8 cellular contexts compared by ENCODE assay signal in genomic region chr4:186723207-186724047, GRCh38. TPM values are rescaled to one million over a fixed set of nuclear protein-coding genes. Genes with fewer than 3 reads are reported as not detected.
A peak's percentile ranks its signal among the peaks of the same experiment; 100 is the strongest.
DNase-seq lines count a peak whose midpoint lies in the region; FAIRE-seq and TF ChIP-seq lines count a peak whose summit lies in the region.

Gene FAT1 (minus strand): TSS chr4:186723856. CDS start chr4:186709827, 14,029 bp downstream.

- H3K4me1 ChIP-seq in adipocyte (ENCODE audit: control insufficient read depth, insufficient read depth, low read length) (peaks cover 22% of the 10 kb centered on the region), ovary (ENCODE audit: insufficient read depth) (no peaks in the 10 kb centered on the region)

- H3K9me3 ChIP-seq in adipocyte (ENCODE audit: control insufficient read depth, low read length), result peaks cover 11% of the 10 kb centered on the region
- H3K9me3 ChIP-seq in ovary, result no peaks in the 10 kb centered on the region

- H3K9ac ChIP-seq in adipocyte (ENCODE audit: low read length), result peak within 1 kb of the TSS; percentile 97

- FAIRE-seq in D721Med (lab: Jason Lieb, UNC), result no peak

- H3K4me3 ChIP-seq in Jurkat, Clone E6-1 (ENCODE audit: low read length), result peak within 1 kb of the TSS; percentile 83
- H3K4me3 ChIP-seq in adipocyte (ENCODE audit: low read length), result peak within 1 kb of the TSS; percentile 99
- H3K4me3 ChIP-seq in ovary, result peak within 1 kb of the TSS; percentile 82

- H3K27me3 ChIP-seq in adipocyte (replicated peaks; ENCODE audit: control insufficient read depth, insufficient read depth, low read length) (no peaks in the 10 kb centered on the region), ovary (no peaks in the 10 kb centered on the region)

- no peaks in the 10 kb centered on the region for H3K36me3 ChIP-seq in adipocyte (ENCODE audit: control insufficient read depth, insufficient read depth, low read length, severe bottlenecking)
- H3K36me3 ChIP-seq in ovary, result no peaks in the 10 kb centered on the region

- DNase-seq in D721Med (ENCODE audit: insufficient read length, low spot score) (peak; percentile 60), adipocyte (ENCODE audit: low read depth) (peak; percentile 95), cardiac septum (ENCODE audit: low spot score) (no peak), ovary (peak; percentile 72 to 85 (median 79)), GF-D8 (lab: John Stamatoyannopoulos, UW) (no peak)
- DNase-seq in Jurkat, Clone E6-1 (ENCODE audit: low read depth, low spot score), result peak; percentile 67
- DNase-seq in activated CD4-positive, CD25-positive, alpha-beta regulatory T cell (lab: John Stamatoyannopoulos, UW), result no peak
- no peak for DNase-seq in effector CD8-positive, alpha-beta T cell (lab: John Stamatoyannopoulos, UW)

- no peak for TF ChIP-seq POLR2A in ovary (IDR thresholded peaks at IDR 0.05)

- H3K27ac ChIP-seq in ovary, result peak within 1 kb of the TSS; percentile 82 to 83

- TF ChIP-seq CTCF in D721Med (IDR thresholded peaks at IDR 0.05; ENCODE audit: insufficient read depth, missing control alignments), result no peak
- no peak for TF ChIP-seq CTCF in ovary (IDR thresholded peaks at IDR 0.05)

- intact Hi-C loops in cardiac septum (cut with DNase I), result loop anchor here (2.0 kb wide), 1 partner anchor 53 kb away; no protein-coding TSS in a partner anchor
- intact Hi-C loops in ovary (cut with DNase I), result no loop called here

- WGBS in ovary, 3 donors, result 0 to 1% (median 0%) methylated on average over 27 to 117 of the region's 117 CpGs

- TF ChIP-seq EP300 in ovary (IDR thresholded peaks at IDR 0.05), result no peak

RNA-seq across cellular contexts. Expression of gene FAT1, which starts in this region (rescaled TPM):
- 139 TPM for polyA plus RNA-seq in Jurkat, Clone E6-1 (2012; ENCODE audit: insufficient read depth, insufficient read length)
- total RNA-seq in cardiac septum, result 90.7 TPM
- total RNA-seq in ovary, result 10 to 100 TPM; 24.9 to 78.6 (median 46.6) TPM
- 10 to 100 TPM; 20.5 to 48.8 TPM for polyA plus RNA-seq in ovary

Comparison
In these comparisons a context has a peak if more than half of its experiments do, and no peak if none do; other contexts are left out.
1. DNase-seq: peak in D721Med (single experiment), Jurkat, Clone E6-1 (single experiment), adipocyte (single experiment) and ovary (5 of 5); none in cardiac septum (single experiment), activated CD4-positive, CD25-positive, alpha-beta regulatory T cell (0 of 4), effector CD8-positive, alpha-beta T cell (single experiment) and GF-D8 (single experiment).
2. Peak in every context shown above with its lines, with median percentiles within 50 percentile points of each other: H3K4me3 ChIP-seq.